ENCODE assay signal across 1 cellular context in genomic region chr9:131579789-131580211, GRCh38.
TF ChIP-seq lines count a peak whose summit lies in the region.

No MANE protein-coding gene starts in this region.

TF ChIP-seq in GM12878, 131 proteins besides CTCF, POLR2A, EP300 and RAD21:
- no peak for TF ChIP-seq ZSCAN29 (IDR thresholded peaks at IDR 0.05)
- no peak for TF ChIP-seq YY1 (IDR thresholded peaks at IDR 0.05; ENCODE audit: low read depth, low read length)
- no peak for TF ChIP-seq TBL1XR1 (IDR thresholded peaks at IDR 0.05; ENCODE audit: low read depth, low read length)
- TF ChIP-seq NFXL1 (IDR thresholded peaks at IDR 0.05; ENCODE audit: borderline replicate concordance): no peak
- no peak for TF ChIP-seq KDM1A (IDR thresholded peaks at IDR 0.05; ENCODE audit: borderline replicate concordance)
- TF ChIP-seq RELA (IDR thresholded peaks at IDR 0.05; ENCODE audit: borderline replicate concordance, partially characterized antibody): no peak
- no peak for TF ChIP-seq ASH2L (IDR thresholded peaks at IDR 0.05; ENCODE audit: borderline replicate concordance, low read depth)
- no peak for TF ChIP-seq ZNF384 (IDR thresholded peaks at IDR 0.05; ENCODE audit: borderline replicate concordance, low read depth, low read length)
- no peak for TF ChIP-seq RBBP5 (conservative IDR thresholded peaks at IDR 0.05)
- no peak for TF ChIP-seq TCF12 (IDR thresholded peaks at IDR 0.05; ENCODE audit: low read depth, low read length)
- TF ChIP-seq ZNF274 (IDR thresholded peaks at IDR 0.05; ENCODE audit: insufficient read depth, insufficient read length): no peak
